ENCODE assay signal across 23 cellular contexts in genomic region chr21:44603109-44603875, GRCh38. TPM values are rescaled to one million over a fixed set of nuclear protein-coding genes. Genes with fewer than 3 reads are reported as not detected.
DNase-seq lines count a peak whose midpoint lies in the region; ATAC-seq and TF ChIP-seq lines count a peak whose summit lies in the region.
"Had no signal": no experiment of that assay in that cellular context is flagged by ENCODE, and none has a peak within 500 bp of the region (broad histone marks: within the 10 kb centered on the region; RNA-seq: fewer than 3 reads in every experiment).

No MANE protein-coding gene starts in this region.

- ATAC-seq in central memory CD8-positive, alpha-beta T cell (replicated peaks; ENCODE audit: extremely low read depth, poor library complexity, severe bottlenecking): no peak
- ATAC-seq in upper lobe of right lung: no peak
- no peak for ATAC-seq in stimulated activated naive B cell treated with anti-CD40 and anti-IgM and Interleukin-4, amounts not matched to agents 10 μg/mL and 1 μg/mL and 100 μg/mL, for 72 hours (replicated peaks)
- ATAC-seq: GM12878 had no signal

- intact Hi-C loops in upper lobe of right lung (cut with DNase I): no loop called here

- peak overlapping the region; percentile 49 for H3K27ac Mint-ChIP-seq in central memory CD8-positive, alpha-beta T cell (ENCODE audit: low read depth)
- no peak overlapping the region for H3K27ac Mint-ChIP-seq in stimulated activated naive B cell treated with anti-CD40 and anti-IgM and Interleukin-4, amounts not matched to agents 10 μg/mL and 1 μg/mL and 100 μg/mL, for 72 hours
- H3K27ac Mint-ChIP-seq: CD4-positive, CD25-positive, alpha-beta regulatory T cell had no signal

- no peak overlapping the region for H3K4me3 ChIP-seq in upper lobe of right lung
- H3K4me3 ChIP-seq: GM12878, HAP-1 had no signal

- peaks cover 9% of the 10 kb centered on the region for H3K27me3 ChIP-seq in upper lobe of right lung

- H3K27ac ChIP-seq in upper lobe of right lung: no peak overlapping the region
- H3K27ac ChIP-seq: HL-60 had no signal

- no peaks in the 10 kb centered on the region for H3K9me3 Mint-ChIP-seq in central memory CD8-positive, alpha-beta T cell
- H3K9me3 Mint-ChIP-seq in stimulated activated naive B cell treated with anti-CD40 and anti-IgM and Interleukin-4, amounts not matched to agents 10 μg/mL and 1 μg/mL and 100 μg/mL, for 72 hours: peaks cover 4 to 7% of the 10 kb centered on the region in 2 donors

- no peaks in the 10 kb centered on the region for H3K9me3 ChIP-seq in upper lobe of right lung
- H3K9me3 ChIP-seq: BE2C, HAP-1 had no signal

- peaks cover 29% of the 10 kb centered on the region for H3K27me3 Mint-ChIP-seq in central memory CD8-positive, alpha-beta T cell
- peaks cover 49 to 61% of the 10 kb centered on the region in 2 donors for H3K27me3 Mint-ChIP-seq in stimulated activated naive B cell treated with anti-CD40 and anti-IgM and Interleukin-4, amounts not matched to agents 10 μg/mL and 1 μg/mL and 100 μg/mL, for 72 hours

- H3K4me1 ChIP-seq in upper lobe of right lung: no peaks in the 10 kb centered on the region
- H3K4me1 ChIP-seq: BE2C, HAP-1 had no signal

- H3K4me3 Mint-ChIP-seq in central memory CD8-positive, alpha-beta T cell: no peak overlapping the region
- H3K4me3 Mint-ChIP-seq in stimulated activated naive B cell treated with anti-CD40 and anti-IgM and Interleukin-4, amounts not matched to agents 10 μg/mL and 1 μg/mL and 100 μg/mL, for 72 hours: no peak overlapping the region
- H3K4me3 Mint-ChIP-seq: CD4-positive, CD25-positive, alpha-beta regulatory T cell; CD8-positive, alpha-beta memory T cell had no signal

- peak; percentile 59 for DNase-seq in RPMI8226
- no peak for DNase-seq in central memory CD8-positive, alpha-beta T cell (ENCODE audit: low spot score in 2 of 2)
- DNase-seq in mesenteric fat pad (ENCODE audit: low spot score): peak; percentile 64
- DNase-seq in upper lobe of right lung: peak; percentile 48
- DNase-seq in NK-92 (lab: John Stamatoyannopoulos, UW; ENCODE audit: unreplicated experiment): no peak
- DNase-seq in activated naive CD4-positive, alpha-beta T cell treated with Interleukin-2 at 50 U/mL for 16 hours: no peak
- no peak for DNase-seq in stimulated activated naive B cell treated with anti-CD40 and anti-IgM and Interleukin-4, amounts not matched to agents 10 μg/mL and 1 μg/mL and 100 μg/mL, for 72 hours
- DNase-seq: BE2C; C1 segment of cervical spinal cord; CD4-positive, CD25-positive, alpha-beta regulatory T cell; CD8-positive, alpha-beta memory T cell; COR-L47; DMS 273 treated with DMSO at 0.1 percent for 48 hours; DMS53; DND-41; EL had no signal

- H3K36me3 Mint-ChIP-seq in central memory CD8-positive, alpha-beta T cell (ENCODE audit: insufficient read depth): peaks cover 2% of the 10 kb centered on the region
- no peaks in the 10 kb centered on the region for H3K36me3 Mint-ChIP-seq in stimulated activated naive B cell treated with anti-CD40 and anti-IgM and Interleukin-4, amounts not matched to agents 10 μg/mL and 1 μg/mL and 100 μg/mL, for 72 hours

- H3K4me1 Mint-ChIP-seq in central memory CD8-positive, alpha-beta T cell: no peaks in the 10 kb centered on the region
- no peaks in the 10 kb centered on the region for H3K4me1 Mint-ChIP-seq in stimulated activated naive B cell treated with anti-CD40 and anti-IgM and Interleukin-4, amounts not matched to agents 10 μg/mL and 1 μg/mL and 100 μg/mL, for 72 hours
- H3K4me1 Mint-ChIP-seq: CD8-positive, alpha-beta memory T cell had no signal

- no peaks in the 10 kb centered on the region for H3K36me3 ChIP-seq in upper lobe of right lung
- H3K36me3 ChIP-seq: BE2C, HAP-1 had no signal

- no peak for TF ChIP-seq CTCF in upper lobe of right lung (IDR thresholded peaks at IDR 0.05)

RNA-seq across cellular contexts. Expression of gene KRTAP10-7, which starts 2.9 kb away (rescaled TPM):
- total RNA-seq in mesenteric fat pad (not detected), upper lobe of right lung (not detected)
- total RNA-seq: A172; CD4-positive, CD25-positive, alpha-beta regulatory T cell; CD8-positive, alpha-beta memory T cell; G401; GM12878; H4; HT1080 had no signal

RNA-seq across cellular contexts. Expression of gene KRTAP10-8, which starts 8.6 kb away (rescaled TPM):
- not detected for total RNA-seq in mesenteric fat pad
- total RNA-seq in upper lobe of right lung: not detected
- total RNA-seq: A172; CD4-positive, CD25-positive, alpha-beta regulatory T cell; CD8-positive, alpha-beta memory T cell; G401; GM12878; H4; HT1080 had no signal

RNA-seq across cellular contexts. Expression of gene KRTAP10-6, which starts 11.0 kb away (rescaled TPM):
- total RNA-seq in mesenteric fat pad (not detected), upper lobe of right lung (not detected)
- total RNA-seq: A172; CD4-positive, CD25-positive, alpha-beta regulatory T cell; CD8-positive, alpha-beta memory T cell; G401; GM12878; H4; HT1080 had no signal

RNA-seq across cellular contexts. Expression of gene KRTAP10-5, which starts 22.9 kb away (rescaled TPM):
- total RNA-seq in mesenteric fat pad (not detected), upper lobe of right lung (not detected)
- total RNA-seq: A172; CD4-positive, CD25-positive, alpha-beta regulatory T cell; CD8-positive, alpha-beta memory T cell; G401; GM12878; H4; HT1080 had no signal

RNA-seq across cellular contexts. Expression of gene KRTAP10-9, which starts 23.6 kb away (rescaled TPM):
- not detected for total RNA-seq in mesenteric fat pad
- not detected for total RNA-seq in upper lobe of right lung
- total RNA-seq: A172; CD4-positive, CD25-positive, alpha-beta regulatory T cell; CD8-positive, alpha-beta memory T cell; G401; GM12878; H4; HT1080 had no signal

Comparison
In these comparisons a context has a peak if more than half of its experiments do, and no peak if none do; other contexts are left out.
1. DNase-seq: peak in RPMI8226 (single experiment), mesenteric fat pad (single experiment) and upper lobe of right lung (single experiment); none in central memory CD8-positive, alpha-beta T cell (0 of 2), NK-92 (single experiment), activated naive CD4-positive, alpha-beta T cell treated with Interleukin-2 at 50 U/mL for 16 hours (single experiment) and stimulated activated naive B cell treated with anti-CD40 and anti-IgM and Interleukin-4, amounts not matched to agents 10 μg/mL and 1 μg/mL and 100 μg/mL, for 72 hours (single experiment).